In the genomic region with DNA sequence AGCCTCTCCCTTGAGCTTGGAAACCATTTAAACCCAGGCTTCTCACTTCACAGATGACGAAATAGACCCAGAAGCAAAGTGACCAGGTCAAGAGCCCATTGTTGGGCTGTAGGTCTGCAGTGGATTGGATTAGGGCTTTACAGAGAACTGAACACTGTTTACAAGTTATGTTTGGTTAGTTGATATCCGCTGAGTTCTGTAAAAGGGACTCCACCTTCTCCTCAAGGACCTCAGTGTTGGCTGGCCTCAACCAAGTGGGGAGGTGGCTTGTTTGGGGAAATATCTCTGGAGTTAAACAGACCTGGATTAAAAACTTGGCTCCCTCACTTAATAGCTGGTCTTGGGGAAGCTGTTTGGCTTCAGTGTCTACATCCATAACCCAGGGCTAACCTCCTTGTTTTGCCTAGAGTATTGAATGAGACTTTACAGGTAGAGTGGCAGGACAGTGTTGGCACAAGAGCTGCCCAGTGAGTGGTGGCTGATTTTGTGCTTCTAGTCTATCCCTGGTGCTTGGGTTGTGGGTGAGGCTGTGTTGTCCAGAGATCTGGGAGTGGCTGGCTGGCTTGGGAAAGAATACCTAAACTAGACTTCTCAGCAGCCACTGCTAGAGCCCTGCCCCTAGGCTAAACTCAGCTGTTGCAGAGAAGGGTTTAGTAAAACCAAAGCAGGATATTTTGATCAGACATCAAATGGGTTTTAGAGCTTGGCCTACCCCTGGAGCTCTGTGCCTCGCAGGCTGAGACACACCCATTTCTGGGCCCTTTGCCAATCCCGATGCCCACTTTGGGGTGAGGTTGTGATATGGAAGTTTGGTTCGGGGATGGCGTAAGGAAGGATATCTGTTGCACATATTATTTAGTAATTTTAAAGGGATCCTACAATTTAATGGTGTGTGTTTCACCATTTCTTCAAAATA, we compare ENCODE assay signal across 18 cellular contexts.
DNase-seq lines count a peak whose midpoint lies in the region; ATAC-seq and TF ChIP-seq lines count a peak whose summit lies in the region.
"Had no signal": no experiment of that assay in that cellular context is flagged by ENCODE, and none has a peak within 500 bp of the region (broad histone marks: within the 10 kb centered on the region; RNA-seq: fewer than 3 reads in every experiment).

No MANE protein-coding gene starts in this region.

- H2AFZ ChIP-seq in hepatocyte = no peak overlapping the region
- H2AFZ ChIP-seq: PC-9 had no signal

- H3K79me2 ChIP-seq in hepatocyte = no peaks in the 10 kb centered on the region

- H3K27me3 ChIP-seq in body of pancreas (no peaks in the 10 kb centered on the region), upper lobe of left lung (no peaks in the 10 kb centered on the region), hepatocyte (no peaks in the 10 kb centered on the region)

- intact Hi-C loops in body of pancreas (cut with DNase I) = loop anchor here (10.0 kb wide), 2 partner anchors 311 to 511 kb away; no protein-coding TSS in a partner anchor

- H4K20me1 ChIP-seq in hepatocyte (ENCODE audit: insufficient read depth, poor library complexity, severe bottlenecking) = no peaks in the 10 kb centered on the region

- TF ChIP-seq POLR2A in body of pancreas (IDR thresholded peaks at IDR 0.05) (no peak), upper lobe of left lung (IDR thresholded peaks at IDR 0.05) (no peak)

- no peaks in the 10 kb centered on the region for H3K9me2 ChIP-seq in hepatocyte (replicated peaks; ENCODE audit: insufficient read depth)

- H3K4me1 ChIP-seq in body of pancreas = peaks cover 19% of the 10 kb centered on the region
- H3K4me1 ChIP-seq in upper lobe of left lung = peaks cover 0 to 19% (median 13%) of the 10 kb centered on the region in 4 donors
- peaks cover 8% of the 10 kb centered on the region for H3K4me1 ChIP-seq in hepatocyte (ENCODE audit: insufficient read depth)

- H3K4me2 ChIP-seq in hepatocyte = no peak overlapping the region
- H3K4me2 ChIP-seq: PC-9 had no signal

- no peak for TF ChIP-seq EP300 in upper lobe of left lung (IDR thresholded peaks at IDR 0.05)

- peak; percentile 20 for DNase-seq in DMS 273 (lab: John Stamatoyannopoulos, UW; ENCODE audit: unreplicated experiment)
- DNase-seq in DMS 273 treated with DMSO at 0.1 percent for 48 hours (lab: John Stamatoyannopoulos, UW) = no peak
- peak in 2 of 4 donors; percentile 10 to 37 for DNase-seq in body of pancreas
- peak; percentile 90 for DNase-seq in myocyte (ENCODE audit: low read depth)
- DNase-seq in upper lobe of left lung = peak in 1 of 2 donors; percentile 49
- DNase-seq in hepatocyte (ENCODE audit: low spot score) = no peak
- DNase-seq in activated gamma-delta T cell treated with Interleukin-2 at 50 U/mL for 16 hours = no peak
- DNase-seq: Caco-2; CD4-positive, CD25-positive, alpha-beta regulatory T cell; H9; NCI-H1417; NCI-H187 treated with DMSO at 0.1 percent for 48 hours; NCI-H2171 treated with DMSO at 0.1 percent for 48 hours; NCI-H748 treated with DMSO at 0.1 percent for 48 hours; PC-9 had no signal

- H3K4me3 ChIP-seq in body of pancreas (no peak overlapping the region), upper lobe of left lung (no peak overlapping the region), hepatocyte (no peak overlapping the region)
- H3K4me3 ChIP-seq: PC-9 had no signal

- TF ChIP-seq CTCF in body of pancreas (IDR thresholded peaks at IDR 0.05) = no peak
- TF ChIP-seq CTCF in upper lobe of left lung (IDR thresholded peaks at IDR 0.05) = no peak
- no peak for TF ChIP-seq CTCF in hepatocyte (IDR thresholded peaks at IDR 0.05; ENCODE audit: poor library complexity)

- peak overlapping the region in 2 of 4 donors; percentile 5 to 6 for H3K27ac ChIP-seq in body of pancreas
- H3K27ac ChIP-seq in upper lobe of left lung = no peak overlapping the region
- H3K27ac ChIP-seq in hepatocyte = no peak overlapping the region
- H3K27ac ChIP-seq: 22Rv1, HL-60, PC-9 had no signal

- ATAC-seq in body of pancreas (peak; percentile 43), upper lobe of left lung (ENCODE audit: low FRiP score in 2 of 2) (peak; percentile 57 to 63), GM21717 (IDR thresholded peaks at IDR 0.05; ENCODE audit: unreplicated experiment) (no peak)

- H3K9me3 ChIP-seq in body of pancreas (no peaks in the 10 kb centered on the region), upper lobe of left lung (no peaks in the 10 kb centered on the region), hepatocyte (ENCODE audit: low read depth) (no peaks in the 10 kb centered on the region)
- H3K9me3 ChIP-seq: Caco-2 had no signal

- 38 to 39% methylated on average over 6 of the region's 6 CpGs for WGBS in body of pancreas, 2 donors
- WGBS in upper lobe of left lung, 2 donors = 41 to 52% methylated on average over 6 of the region's 6 CpGs
- 84% methylated on average over 6 of the region's 6 CpGs for WGBS in hepatocyte (ENCODE audit: low lambda C conversion rate, missing lambda C conversion rate)

- H3K36me3 ChIP-seq in body of pancreas (replicated peaks in 1 of 2; ENCODE audit: insufficient read depth in 1 of 2, low read depth in 2 of 2) (no peaks in the 10 kb centered on the region), upper lobe of left lung (no peaks in the 10 kb centered on the region), hepatocyte (replicated peaks; ENCODE audit: insufficient read depth, low read depth) (no peaks in the 10 kb centered on the region)

Comparison
In these comparisons a context has a peak if more than half of its experiments do, and no peak if none do; other contexts are left out.
1. DNase-seq: peak in DMS 273 (single experiment) and myocyte (single experiment); none in DMS 273 treated with DMSO at 0.1 percent for 48 hours (single experiment), hepatocyte (single experiment) and activated gamma-delta T cell treated with Interleukin-2 at 50 U/mL for 16 hours (single experiment).